In genomic region chr7:100676501-100677306, GRCh38 we compare ENCODE assay signal across 8 cellular contexts. TPM values are rescaled to one million over a fixed set of nuclear protein-coding genes. Genes with fewer than 3 reads are reported as not detected.
A peak's percentile ranks its signal among the peaks of the same experiment; 100 is the strongest.
DNase-seq lines count a peak whose midpoint lies in the region; ATAC-seq, FAIRE-seq and TF ChIP-seq lines count a peak whose summit lies in the region.

No MANE protein-coding gene starts in this region.

- no peak for TF ChIP-seq CTCF in activated CD8-positive, alpha-beta T cell treated with anti-CD3 and anti-CD28 coated beads for 36 hours (IDR thresholded peaks at IDR 0.05)
- no peak for TF ChIP-seq CTCF in gastroesophageal sphincter (IDR thresholded peaks at IDR 0.05)
- no peak for TF ChIP-seq CTCF in sigmoid colon (IDR thresholded peaks at IDR 0.05)

- WGBS in gastroesophageal sphincter (ENCODE audit: low coverage in 1 of 2), 2 donors, result 60% methylated on average over 8 of the region's 23 CpGs; no CpG with 5 or more reads in 1 of the 2 donors
- WGBS in sigmoid colon, 2 donors, result 87 to 90% methylated on average over 23 of the region's 23 CpGs

- peak overlapping the region; percentile 83 for H3K4me3 Mint-ChIP-seq in activated CD8-positive, alpha-beta T cell treated with anti-CD3 and anti-CD28 coated beads for 36 hours

- H3K4me1 ChIP-seq in gastroesophageal sphincter (peaks cover 0 to 63% (median 24%) of the 10 kb centered on the region in 3 donors), sigmoid colon (peaks cover 0 to 31% (median 26%) of the 10 kb centered on the region in 4 donors)

- TF ChIP-seq POLR2A in GM12891 (IDR thresholded peaks at IDR 0.05; ENCODE audit: low read depth, low read length) (no peak), gastroesophageal sphincter (IDR thresholded peaks at IDR 0.05) (no peak), sigmoid colon (IDR thresholded peaks at IDR 0.05) (no peak)

- H3K4me3 ChIP-seq in gastroesophageal sphincter (peak overlapping the region in 1 of 2 donors; percentile 97), sigmoid colon (peak overlapping the region; percentile 91 to 99 (median 92))

- CTCF ChIA-PET in activated CD8-positive, alpha-beta T cell treated with anti-CD3 and anti-CD28 coated beads for 36 hours (lab: Charles Lee), result interaction anchor here (0.6 to 10.9 kb wide), 7 partner anchors 14 to 194 kb away, joined by 3 to 105 read pairs (median 5); partner anchors contain the start of gene POP7

- H3K27ac Mint-ChIP-seq in activated CD8-positive, alpha-beta T cell treated with anti-CD3 and anti-CD28 coated beads for 36 hours, result peak overlapping the region; percentile 72

- no peak for DNase-seq in GM12891 (ENCODE audit: insufficient read length, low spot score)
- DNase-seq in activated CD8-positive, alpha-beta T cell treated with anti-CD3 and anti-CD28 coated beads for 36 hours, result no peak
- DNase-seq in sigmoid colon, result peak; percentile 74
- DNase-seq in NCI-H2227 treated with DMSO at 0.1 percent for 48 hours (lab: John Stamatoyannopoulos, UW), result no peak
- DNase-seq in iPS-NIHi11 (ENCODE audit: low spot score), result no peak
- no peak for DNase-seq in epidermal melanocyte (ENCODE audit: insufficient read length, low spot score)
- no peak for DNase-seq in DMS153 treated with DMSO at 0.1 percent for 48 hours (lab: John Stamatoyannopoulos, UW; ENCODE audit: unreplicated experiment)

- H3K36me3 ChIP-seq in gastroesophageal sphincter (peaks cover 0 to 52% of the 10 kb centered on the region in 2 donors), sigmoid colon (peaks cover 21 to 50% (median 36%) of the 10 kb centered on the region in 4 donors)

- peaks cover 23% of the 10 kb centered on the region for H3K4me1 Mint-ChIP-seq in activated CD8-positive, alpha-beta T cell treated with anti-CD3 and anti-CD28 coated beads for 36 hours (ENCODE audit: low read depth)

- H3K9me3 Mint-ChIP-seq in activated CD8-positive, alpha-beta T cell treated with anti-CD3 and anti-CD28 coated beads for 36 hours, result no peaks in the 10 kb centered on the region

- peak; percentile 54 for FAIRE-seq in GM12891 (lab: Jason Lieb, UNC)

- H3K27ac ChIP-seq in gastroesophageal sphincter (peak overlapping the region; percentile 86 to 99 (median 98)), sigmoid colon (peak overlapping the region; percentile 97 to 99 (median 98))

- no peak for ATAC-seq in activated CD8-positive, alpha-beta T cell treated with anti-CD3 and anti-CD28 coated beads for 36 hours
- ATAC-seq in gastroesophageal sphincter, result no peak

- POLR2A ChIA-PET in activated CD8-positive, alpha-beta T cell treated with anti-CD3 and anti-CD28 coated beads for 36 hours (lab: Charles Lee), result interaction anchor here (0.6 to 7.7 kb wide), 6 partner anchors 15 to 666 kb away, joined by 3 to 94 read pairs (median 4); partner anchors contain the start of gene GIGYF1

- H3K36me3 Mint-ChIP-seq in activated CD8-positive, alpha-beta T cell treated with anti-CD3 and anti-CD28 coated beads for 36 hours (ENCODE audit: low read depth), result peaks cover 29% of the 10 kb centered on the region

- H3K27me3 Mint-ChIP-seq in activated CD8-positive, alpha-beta T cell treated with anti-CD3 and anti-CD28 coated beads for 36 hours, result no peaks in the 10 kb centered on the region

- H3K27me3 ChIP-seq in gastroesophageal sphincter (no peaks in the 10 kb centered on the region), sigmoid colon (no peaks in the 10 kb centered on the region)

- no peak for TF ChIP-seq EP300 in gastroesophageal sphincter (IDR thresholded peaks at IDR 0.05)
- TF ChIP-seq EP300 in sigmoid colon (IDR thresholded peaks at IDR 0.05), result no peak

- H3K9me3 ChIP-seq in gastroesophageal sphincter, result no peaks in the 10 kb centered on the region
- no peaks in the 10 kb centered on the region for H3K9me3 ChIP-seq in sigmoid colon

- intact Hi-C loops in activated CD8-positive, alpha-beta T cell treated with anti-CD3 and anti-CD28 coated beads for 36 hours (cut with micrococcal nuclease), result loop anchor here (10.0 kb wide), 1 partner anchor 72 kb away; the partner anchor contains the start of gene PCOLCE
- intact Hi-C loops in sigmoid colon (cut with DNase I), result loop anchor here (5.0 kb wide), 1 partner anchor 209 kb away; no protein-coding TSS in a partner anchor

TF ChIP-seq in GM12891, 5 proteins besides CTCF, POLR2A, EP300 and RAD21:
- TF ChIP-seq PAX5 (IDR thresholded peaks at IDR 0.05; ENCODE audit: insufficient read depth, low read length, severe bottlenecking) (no peak), SPI1 (IDR thresholded peaks at IDR 0.05; ENCODE audit: low read depth, low read length) (no peak), POU2F2 (IDR thresholded peaks at IDR 0.05; ENCODE audit: low read depth, low read length) (no peak), POLR2AphosphoS5 (IDR thresholded peaks at IDR 0.05; ENCODE audit: low read depth, low read length) (no peak), TAF1 (IDR thresholded peaks at IDR 0.05; ENCODE audit: low read depth, low read length) (no peak)

RNA-seq across cellular contexts. Expression of gene GNB2, which starts 3.2 kb away (rescaled TPM):
- 97.5 TPM for polyA plus RNA-seq in GM12891 (2012; ENCODE audit: low read depth, missing spikeins)
- total RNA-seq in activated CD8-positive, alpha-beta T cell treated with anti-CD3 and anti-CD28 coated beads for 36 hours, result 100 to 1,000 TPM; 192 TPM
- total RNA-seq in gastroesophageal sphincter (100 to 1,000 TPM; 124 to 217 (median 162) TPM), sigmoid colon (100 to 1,000 TPM; 133 to 199 (median 163) TPM)
- 100 to 1,000 TPM; 230 to 286 (median 236) TPM for polyA plus RNA-seq in sigmoid colon

RNA-seq across cellular contexts. Expression of gene GIGYF1, which starts 17.3 kb away (rescaled TPM):
- polyA plus RNA-seq in GM12891 (2012; ENCODE audit: low read depth, missing spikeins), result 19.0 TPM
- 10 to 100 TPM; 36.9 to 41.5 TPM for total RNA-seq in activated CD8-positive, alpha-beta T cell treated with anti-CD3 and anti-CD28 coated beads for 36 hours
- total RNA-seq in gastroesophageal sphincter (10 to 100 TPM; 20.4 to 43.3 (median 31.0) TPM), sigmoid colon (10 to 100 TPM; 24.8 to 47.1 (median 26.6) TPM)
- polyA plus RNA-seq in sigmoid colon, result 10 to 100 TPM in 1 of 3 donors, 1 to 10 TPM in 2; 3.5 to 27.9 (median 4.8) TPM

RNA-seq across cellular contexts. Expression of gene ACTL6B, which starts 20.5 kb away (rescaled TPM):
- not detected for polyA plus RNA-seq in GM12891 (2012; ENCODE audit: low read depth, missing spikeins)
- not detected for total RNA-seq in activated CD8-positive, alpha-beta T cell treated with anti-CD3 and anti-CD28 coated beads for 36 hours
- 1 to 10 TPM in 1 of 4 donors, not detected in 3; 2.2 TPM for total RNA-seq in gastroesophageal sphincter
- under 1 TPM in 2 of 4 donors, not detected in 2; 0.68 to 0.71 TPM for total RNA-seq in sigmoid colon
- polyA plus RNA-seq in sigmoid colon, result under 1 TPM in 1 of 3 donors, not detected in 2; 0.58 TPM

RNA-seq across cellular contexts. Expression of gene POP7, which starts 29.2 kb away (rescaled TPM):
- 54.4 TPM for polyA plus RNA-seq in GM12891 (2012; ENCODE audit: low read depth, missing spikeins)
- 10 to 100 TPM; 47.4 to 48.1 TPM for total RNA-seq in activated CD8-positive, alpha-beta T cell treated with anti-CD3 and anti-CD28 coated beads for 36 hours
- total RNA-seq in gastroesophageal sphincter (10 to 100 TPM; 31.4 to 40.6 (median 33.2) TPM), sigmoid colon (10 to 100 TPM; 20.5 to 39.5 (median 31.7) TPM)
- 10 to 100 TPM; 43.5 to 46.2 (median 44.4) TPM for polyA plus RNA-seq in sigmoid colon

RNA-seq across cellular contexts. Expression of gene TFR2, which starts 35.4 kb away (rescaled TPM):
- polyA plus RNA-seq in GM12891 (2012; ENCODE audit: low read depth, missing spikeins), result 2.1 TPM
- 10 to 100 TPM; 11.3 to 11.9 TPM for total RNA-seq in activated CD8-positive, alpha-beta T cell treated with anti-CD3 and anti-CD28 coated beads for 36 hours
- total RNA-seq in gastroesophageal sphincter (1 to 10 TPM in 1 of 4 donors, not detected in 3; 1.6 TPM), sigmoid colon (under 1 TPM in 1 of 4 donors, not detected in 3; 0.71 TPM)
- 1 to 10 TPM in 1 of 3 donors, not detected in 2; 2.2 TPM for polyA plus RNA-seq in sigmoid colon
